Comparison of ENCODE assay signal across 10 cellular contexts in the genomic region with DNA sequence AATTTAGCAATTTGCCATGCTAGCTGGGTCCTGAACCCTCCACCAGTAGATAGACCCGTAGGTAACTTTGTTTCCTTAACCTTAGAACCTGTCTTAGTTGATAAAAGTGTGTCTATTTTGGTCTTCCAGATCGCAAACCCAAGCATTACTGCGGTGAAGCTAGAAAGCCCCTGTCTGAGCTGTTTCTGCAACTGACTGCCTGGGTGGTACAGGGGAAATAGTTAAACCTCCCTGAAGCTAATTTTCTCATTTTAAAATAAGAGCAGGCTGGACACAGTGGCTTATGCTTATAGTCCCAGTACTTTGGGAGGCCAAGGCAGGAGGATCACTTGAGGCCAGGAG.
DNase-seq lines count a peak whose midpoint lies in the region; ATAC-seq and TF ChIP-seq lines count a peak whose summit lies in the region.
"Had no signal": no experiment of that assay in that cellular context is flagged by ENCODE, and none has a peak within 500 bp of the region (broad histone marks: within the 10 kb centered on the region; RNA-seq: fewer than 3 reads in every experiment).

No MANE protein-coding gene starts in this region.

- H3K4me1 Mint-ChIP-seq in endothelial cell (ENCODE audit: unreplicated experiment) = peaks cover 21% of the 10 kb centered on the region
- H3K4me1 Mint-ChIP-seq in naive thymus-derived CD8-positive, alpha-beta T cell = peaks cover 5 to 23% (median 13%) of the 10 kb centered on the region in 4 donors
- H3K4me1 Mint-ChIP-seq in activated naive CD8-positive, alpha-beta T cell treated with anti-CD3 and anti-CD28 coated beads, Interleukin-2, amount 50 U/mL, for 24 hours = peaks cover 14% of the 10 kb centered on the region

- H3K27ac Mint-ChIP-seq in endothelial cell (ENCODE audit: unreplicated experiment) = no peak overlapping the region
- H3K27ac Mint-ChIP-seq in naive thymus-derived CD8-positive, alpha-beta T cell = peak overlapping the region in 2 of 10 donors; percentile 20 to 29
- no peak overlapping the region for H3K27ac Mint-ChIP-seq in activated naive CD8-positive, alpha-beta T cell treated with anti-CD3 and anti-CD28 coated beads, Interleukin-2, amount 50 U/mL, for 24 hours

- H3K4me3 ChIP-seq in gastrocnemius medialis = no peak overlapping the region

- no peak for TF ChIP-seq POLR2A in gastrocnemius medialis (IDR thresholded peaks at IDR 0.05)

- H3K4me3 Mint-ChIP-seq in endothelial cell (ENCODE audit: unreplicated experiment) = no peak overlapping the region
- peak overlapping the region in 1 of 10 donors; percentile 8 for H3K4me3 Mint-ChIP-seq in naive thymus-derived CD8-positive, alpha-beta T cell
- no peak overlapping the region for H3K4me3 Mint-ChIP-seq in activated naive CD8-positive, alpha-beta T cell treated with anti-CD3 and anti-CD28 coated beads, Interleukin-2, amount 50 U/mL, for 24 hours

- intact Hi-C loops in gastrocnemius medialis (cut with DNase I; ENCODE audit: low total_unique reads) = loop anchor here (5.0 to 10.0 kb wide), 3 partner anchors 74 to 386 kb away; a partner anchor contains a TSS

- no peaks in the 10 kb centered on the region for H3K36me3 Mint-ChIP-seq in endothelial cell (ENCODE audit: low read depth, unreplicated experiment)
- no peaks in the 10 kb centered on the region for H3K36me3 Mint-ChIP-seq in naive thymus-derived CD8-positive, alpha-beta T cell
- H3K36me3 Mint-ChIP-seq in activated naive CD8-positive, alpha-beta T cell treated with anti-CD3 and anti-CD28 coated beads, Interleukin-2, amount 50 U/mL, for 24 hours (ENCODE audit: low read depth) = no peaks in the 10 kb centered on the region

- no peaks in the 10 kb centered on the region for H3K36me3 ChIP-seq in gastrocnemius medialis

- POLR2A ChIA-PET in naive thymus-derived CD8-positive, alpha-beta T cell (lab: Charles Lee) = no interaction called here

- no peak for DNase-seq in gastrocnemius medialis
- DNase-seq in iPS-NIHi11 (ENCODE audit: low spot score) = no peak
- DNase-seq in endothelial cell (ENCODE audit: low spot score) = no peak
- no peak for DNase-seq in naive thymus-derived CD8-positive, alpha-beta T cell
- no peak for DNase-seq in activated naive CD8-positive, alpha-beta T cell treated with anti-CD3 and anti-CD28 coated beads, Interleukin-2, amount 50 U/mL, for 24 hours
- DNase-seq: NCI-H510A treated with DMSO at 0.1 percent for 48 hours had no signal

- in situ Hi-C loops in gastrocnemius medialis (cut with MboI; ENCODE audit: low sequenced_read_pairs in 4 of 4) = no loop called here

- no peaks in the 10 kb centered on the region for H3K9me3 ChIP-seq in gastrocnemius medialis

- H3K27me3 Mint-ChIP-seq in endothelial cell (ENCODE audit: unreplicated experiment) = peaks cover 2% of the 10 kb centered on the region
- peaks cover 3 to 9% (median 6%) of the 10 kb centered on the region in 5 donors for H3K27me3 Mint-ChIP-seq in naive thymus-derived CD8-positive, alpha-beta T cell
- peaks cover 14% of the 10 kb centered on the region for H3K27me3 Mint-ChIP-seq in activated naive CD8-positive, alpha-beta T cell treated with anti-CD3 and anti-CD28 coated beads, Interleukin-2, amount 50 U/mL, for 24 hours

- ATAC-seq in GM18870 (IDR thresholded peaks at IDR 0.05; ENCODE audit: unreplicated experiment) (peak; percentile 61), GM21786 (IDR thresholded peaks at IDR 0.05; ENCODE audit: unreplicated experiment) (peak; percentile 58), HG03460 (IDR thresholded peaks at IDR 0.05; ENCODE audit: unreplicated experiment) (peak; percentile 67), gastrocnemius medialis (no peak)
- ATAC-seq in naive thymus-derived CD8-positive, alpha-beta T cell = no peak
- no peak for ATAC-seq in activated naive CD8-positive, alpha-beta T cell treated with anti-CD3 and anti-CD28 coated beads, Interleukin-2, amount 50 U/mL, for 24 hours

- H3K27ac ChIP-seq in gastrocnemius medialis = peak overlapping the region; percentile 74 to 79 (median 79)
- H3K27ac ChIP-seq: epithelial cell of prostate had no signal

- TF ChIP-seq CTCF in gastrocnemius medialis (IDR thresholded peaks at IDR 0.05 in 4 of 5, conservative IDR thresholded peaks at IDR 0.05 in 1 of 5) (no peak), endothelial cell (IDR thresholded peaks at IDR 0.05; ENCODE audit: unreplicated experiment) (no peak)

- H3K9me3 Mint-ChIP-seq in endothelial cell (ENCODE audit: unreplicated experiment) = no peaks in the 10 kb centered on the region
- H3K9me3 Mint-ChIP-seq in naive thymus-derived CD8-positive, alpha-beta T cell = no peaks in the 10 kb centered on the region
- H3K9me3 Mint-ChIP-seq in activated naive CD8-positive, alpha-beta T cell treated with anti-CD3 and anti-CD28 coated beads, Interleukin-2, amount 50 U/mL, for 24 hours = no peaks in the 10 kb centered on the region

- no peaks in the 10 kb centered on the region for H3K27me3 ChIP-seq in gastrocnemius medialis

- H3K4me1 ChIP-seq in gastrocnemius medialis = peaks cover 24 to 36% of the 10 kb centered on the region in 2 donors

Comparison
In these comparisons a context has a peak if more than half of its experiments do, and no peak if none do; other contexts are left out.
1. ATAC-seq: peak in GM18870 (single experiment), GM21786 (single experiment) and HG03460 (single experiment); none in gastrocnemius medialis (0 of 2), naive thymus-derived CD8-positive, alpha-beta T cell (0 of 2) and activated naive CD8-positive, alpha-beta T cell treated with anti-CD3 and anti-CD28 coated beads, Interleukin-2, amount 50 U/mL, for 24 hours (single experiment).